In the genomic region with DNA sequence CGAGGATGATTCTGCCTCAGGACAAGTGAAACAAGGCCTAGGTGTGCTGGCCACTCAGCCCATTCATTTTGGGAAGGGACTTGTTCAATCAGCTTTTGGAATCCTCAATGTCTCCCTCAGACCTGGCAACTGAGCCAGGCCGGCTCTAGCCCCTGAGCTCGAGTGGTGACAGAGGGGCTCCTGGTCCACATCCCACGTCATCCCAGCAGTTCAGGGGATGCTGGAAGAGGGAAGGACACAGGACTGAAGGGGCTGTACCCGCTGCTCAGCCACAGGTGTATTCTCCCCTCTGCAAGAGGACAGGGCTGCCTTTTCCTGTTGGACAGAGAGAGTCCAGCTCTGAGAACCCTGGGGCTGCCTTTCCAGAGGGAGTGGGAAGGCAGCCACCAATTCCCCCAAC, we compare ENCODE assay signal across 17 cellular contexts.
DNase-seq lines count a peak whose midpoint lies in the region; ATAC-seq and TF ChIP-seq lines count a peak whose summit lies in the region.
"Had no signal": no experiment of that assay in that cellular context is flagged by ENCODE, and none has a peak within 500 bp of the region (broad histone marks: within the 10 kb centered on the region; RNA-seq: fewer than 3 reads in every experiment).

No MANE protein-coding gene starts in this region.

- H4K8ac ChIP-seq in H9 (replicated peaks; ENCODE audit: insufficient read length, low read depth, low read length): no peak overlapping the region

- H2BK12ac ChIP-seq in H9 (ENCODE audit: insufficient read length, low read depth, low read length): no peak overlapping the region

- intact Hi-C loops in spleen (cut with DNase I; ENCODE audit: low total_unique reads) (no loop called here), ascending aorta (cut with DNase I) (no loop called here)

- no peak overlapping the region for H2BK5ac ChIP-seq in H9 (ENCODE audit: insufficient read length, low read length)

- no peaks in the 10 kb centered on the region for H3K4me1 ChIP-seq in H9 (ENCODE audit: insufficient read depth, low read length)
- peaks cover 5% of the 10 kb centered on the region for H3K4me1 ChIP-seq in Loucy (ENCODE audit: insufficient read depth, low read length, poor library complexity, severe bottlenecking)
- no peaks in the 10 kb centered on the region for H3K4me1 ChIP-seq in spleen
- no peaks in the 10 kb centered on the region for H3K4me1 ChIP-seq in suprapubic skin
- H3K4me1 ChIP-seq in ascending aorta: no peaks in the 10 kb centered on the region

- H3K18ac ChIP-seq in H9 (ENCODE audit: insufficient read length, low read depth, low read length): no peak overlapping the region

- no peak overlapping the region for H3K4me3 Mint-ChIP-seq in H9
- H3K4me3 Mint-ChIP-seq: CD4-positive, alpha-beta memory T cell had no signal

- TF ChIP-seq POLR2A in spleen (IDR thresholded peaks at IDR 0.05) (no peak), suprapubic skin (IDR thresholded peaks at IDR 0.05) (no peak)

- H2BK120ac ChIP-seq in H9 (ENCODE audit: low read depth, low read length, poor library complexity, severe bottlenecking): no peak overlapping the region

- H2AFZ ChIP-seq in H9 (ENCODE audit: low read length): no peak overlapping the region
- H2AFZ ChIP-seq in Loucy (ENCODE audit: low read length): no peak overlapping the region

- no peak overlapping the region for H3K4me2 ChIP-seq in H9 (ENCODE audit: insufficient read depth, insufficient read length, low read length)
- peak overlapping the region; percentile 34 for H3K4me2 ChIP-seq in Loucy (ENCODE audit: low read depth, low read length, poor library complexity, severe bottlenecking)

- H3K36me3 Mint-ChIP-seq in H9 (ENCODE audit: insufficient read depth in 1 of 3, low read depth in 3 of 3): peaks cover 0 to 1% (median 0%) of the 10 kb centered on the region in 3 experiments; a peak in 1 of 7 replicates
- H3K36me3 Mint-ChIP-seq: CD4-positive, alpha-beta memory T cell had no signal

- H3T11ph ChIP-seq in H9 (ENCODE audit: low read length): no peak overlapping the region

- H3K27me3 ChIP-seq in H9 (ENCODE audit: insufficient read depth, low read length) (no peaks in the 10 kb centered on the region), Loucy (ENCODE audit: insufficient read depth, low read length, poor library complexity, severe bottlenecking) (no peaks in the 10 kb centered on the region), spleen (replicated peaks in 1 of 7) (peaks cover 0 to 27% (median 2%) of the 10 kb centered on the region in 7 donors), suprapubic skin (peaks cover 11% of the 10 kb centered on the region), ascending aorta (no peaks in the 10 kb centered on the region)

- no peaks in the 10 kb centered on the region for H3K79me1 ChIP-seq in H9 (ENCODE audit: insufficient read depth, low read depth, low read length, poor library complexity, severe bottlenecking)

- H3K27me3 Mint-ChIP-seq in H9 (ENCODE audit: low read depth): peaks cover 4% of the 10 kb centered on the region

- H3K23me2 ChIP-seq in H9 (ENCODE audit: insufficient read length, low read depth, low read length, poor library complexity, severe bottlenecking): no peaks in the 10 kb centered on the region

- H3K79me2 ChIP-seq in H9 (ENCODE audit: insufficient read depth, low read length): no peaks in the 10 kb centered on the region
- peaks cover 30% of the 10 kb centered on the region for H3K79me2 ChIP-seq in Loucy (ENCODE audit: insufficient read depth, low read length)

- H3K9me3 ChIP-seq in H9 (ENCODE audit: control insufficient read depth, low read depth, low read length): no peaks in the 10 kb centered on the region
- H3K9me3 ChIP-seq in Loucy (ENCODE audit: insufficient read depth, low read depth, low read length): no peaks in the 10 kb centered on the region
- H3K9me3 ChIP-seq in spleen: peaks cover 0 to 18% (median 3%) of the 10 kb centered on the region in 8 donors
- no peaks in the 10 kb centered on the region for H3K9me3 ChIP-seq in suprapubic skin
- no peaks in the 10 kb centered on the region for H3K9me3 ChIP-seq in ascending aorta

- ATAC-seq in HG02678 (IDR thresholded peaks at IDR 0.05; ENCODE audit: unreplicated experiment): no peak

- H3K56ac ChIP-seq in H9 (ENCODE audit: insufficient read length, low read depth, low read length): no peak overlapping the region

- H3K27ac Mint-ChIP-seq in H9: peak overlapping the region in 1 of 3 experiments; percentile 85; a peak in 1 of 7 replicates
- H3K27ac Mint-ChIP-seq: CD4-positive, alpha-beta memory T cell had no signal

- no peak for TF ChIP-seq EP300 in suprapubic skin (IDR thresholded peaks at IDR 0.05)

- H3K27ac ChIP-seq in H9 (ENCODE audit: insufficient read length, low read depth, low read length): no peak overlapping the region
- H3K27ac ChIP-seq in spleen: no peak overlapping the region
- H3K27ac ChIP-seq in suprapubic skin: no peak overlapping the region
- no peak overlapping the region for H3K27ac ChIP-seq in ascending aorta

- H4K20me1 ChIP-seq in H9 (ENCODE audit: control insufficient read depth, insufficient read depth, insufficient read length) (no peaks in the 10 kb centered on the region), Loucy (ENCODE audit: insufficient read depth, low read length, poor library complexity, severe bottlenecking) (peaks cover 28% of the 10 kb centered on the region)

- H3K9me2 ChIP-seq in Loucy (replicated peaks; ENCODE audit: low read depth, low read length): no peaks in the 10 kb centered on the region

- peaks cover 65% of the 10 kb centered on the region; the same call in 1 of the 2 replicates for H3K36me3 ChIP-seq in Loucy (ENCODE audit: insufficient read depth, low read length)
- no peaks in the 10 kb centered on the region for H3K36me3 ChIP-seq in spleen
- H3K36me3 ChIP-seq in suprapubic skin: no peaks in the 10 kb centered on the region
- H3K36me3 ChIP-seq in ascending aorta: no peaks in the 10 kb centered on the region

- no peak overlapping the region for H4K5ac ChIP-seq in H9 (ENCODE audit: insufficient read length, low read depth, low read length)

- no CpG with 5 or more reads among the region's 5 CpGs for WGBS in H9 (ENCODE audit: extremely low coverage, insufficient read length, low lambda C conversion rate)
- WGBS in spleen, 5 donors: 82 to 98% (median 87%) methylated on average over 4 to 5 of the region's 5 CpGs
- WGBS in suprapubic skin: 89% methylated on average over 5 of the region's 5 CpGs

- TF ChIP-seq CTCF in H9 (conservative IDR thresholded peaks at IDR 0.05) (no peak), Loucy (conservative IDR thresholded peaks at IDR 0.05; ENCODE audit: low read length) (no peak), spleen (IDR thresholded peaks at IDR 0.05 in 8 of 11, conservative IDR thresholded peaks at IDR 0.05 in 3 of 11) (no peak), suprapubic skin (IDR thresholded peaks at IDR 0.05) (no peak), ascending aorta (IDR thresholded peaks at IDR 0.05) (no peak)

- no peak overlapping the region for H4K91ac ChIP-seq in H9 (ENCODE audit: insufficient read length, low read depth, low read length)

- H3K4me3 ChIP-seq in Loucy (ENCODE audit: low read length, poor library complexity, severe bottlenecking): no peak overlapping the region
- no peak overlapping the region for H3K4me3 ChIP-seq in spleen
- no peak overlapping the region for H3K4me3 ChIP-seq in suprapubic skin
- H3K4me3 ChIP-seq in ascending aorta: no peak overlapping the region

- H3K9ac ChIP-seq in H9 (ENCODE audit: extremely low read depth, insufficient read length, low read length): no peak overlapping the region
- no peak overlapping the region for H3K9ac ChIP-seq in Loucy (ENCODE audit: low read depth, low read length, poor library complexity, severe bottlenecking)

- no peaks in the 10 kb centered on the region for H3F3A ChIP-seq in Loucy (ENCODE audit: low read depth)

- no peak overlapping the region for H3K23ac ChIP-seq in H9 (ENCODE audit: insufficient read length, low read depth, low read length)

- H2AK5ac ChIP-seq in H9 (ENCODE audit: insufficient read length, low read length): no peak overlapping the region

- H3K4ac ChIP-seq in H9 (ENCODE audit: low read depth, low read length): no peak overlapping the region

- no peak overlapping the region for H2BK15ac ChIP-seq in H9 (ENCODE audit: low read depth, low read length)

- H3K4me1 Mint-ChIP-seq in H9: peaks cover 3 to 5% of the 10 kb centered on the region in 2 experiments

- DNase-seq in H9 (peak; percentile 12), islet precursor cell (peak; percentile 46), spleen (peak; percentile 51), suprapubic skin (ENCODE audit: low spot score in 2 of 2) (no peak), ascending aorta (ENCODE audit: low spot score in 2 of 2) (no peak)
- DNase-seq: 8988T; C1 segment of cervical spinal cord; Calu3; CD4-positive, alpha-beta memory T cell; COR-L47; DMS53; DMS79 treated with DMSO at 0.1 percent for 48 hours; GF-D8; GOT3; HCEC 1CT had no signal

- no peak overlapping the region for H2BK20ac ChIP-seq in H9 (ENCODE audit: low read depth, low read length, poor library complexity, severe bottlenecking)

- H3K9me3 Mint-ChIP-seq in H9: no peaks in the 10 kb centered on the region; a peak in 2 of 5 replicates

- no peak overlapping the region for H3K14ac ChIP-seq in H9 (ENCODE audit: insufficient read depth, low read length)

Comparison
In these comparisons a context has a peak if more than half of its experiments do, and no peak if none do; other contexts are left out.
1. DNase-seq: peak in H9 (single experiment), islet precursor cell (single experiment) and spleen (single experiment); none in suprapubic skin (0 of 2) and ascending aorta (0 of 2).